In the genomic region with DNA sequence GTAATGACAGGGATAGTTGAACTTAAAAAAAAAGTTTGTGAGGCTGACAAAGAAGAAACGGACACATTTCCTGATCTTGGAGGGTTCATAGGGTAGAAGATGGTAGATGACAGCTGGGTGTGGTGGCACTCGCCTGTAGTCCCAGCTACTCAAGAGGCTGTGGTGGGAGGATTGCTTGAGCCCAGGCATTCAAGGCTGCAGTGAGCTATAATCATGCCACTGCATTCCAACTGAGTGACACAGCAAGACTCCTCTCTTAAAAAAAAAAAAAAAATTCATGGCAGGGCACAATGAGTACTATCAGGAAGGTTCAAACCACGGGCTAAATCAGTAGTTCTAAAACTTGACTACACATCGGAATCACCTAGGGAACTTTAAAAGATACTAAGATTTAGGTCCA, we compare ENCODE assay signal across 1 cellular context.
TF ChIP-seq lines count a peak whose summit lies in the region.

No MANE protein-coding gene starts in this region.

TF ChIP-seq in GM23338, 12 proteins besides CTCF, POLR2A, EP300 and RAD21 (continued from another document):
- TF ChIP-seq, protein P1, sequence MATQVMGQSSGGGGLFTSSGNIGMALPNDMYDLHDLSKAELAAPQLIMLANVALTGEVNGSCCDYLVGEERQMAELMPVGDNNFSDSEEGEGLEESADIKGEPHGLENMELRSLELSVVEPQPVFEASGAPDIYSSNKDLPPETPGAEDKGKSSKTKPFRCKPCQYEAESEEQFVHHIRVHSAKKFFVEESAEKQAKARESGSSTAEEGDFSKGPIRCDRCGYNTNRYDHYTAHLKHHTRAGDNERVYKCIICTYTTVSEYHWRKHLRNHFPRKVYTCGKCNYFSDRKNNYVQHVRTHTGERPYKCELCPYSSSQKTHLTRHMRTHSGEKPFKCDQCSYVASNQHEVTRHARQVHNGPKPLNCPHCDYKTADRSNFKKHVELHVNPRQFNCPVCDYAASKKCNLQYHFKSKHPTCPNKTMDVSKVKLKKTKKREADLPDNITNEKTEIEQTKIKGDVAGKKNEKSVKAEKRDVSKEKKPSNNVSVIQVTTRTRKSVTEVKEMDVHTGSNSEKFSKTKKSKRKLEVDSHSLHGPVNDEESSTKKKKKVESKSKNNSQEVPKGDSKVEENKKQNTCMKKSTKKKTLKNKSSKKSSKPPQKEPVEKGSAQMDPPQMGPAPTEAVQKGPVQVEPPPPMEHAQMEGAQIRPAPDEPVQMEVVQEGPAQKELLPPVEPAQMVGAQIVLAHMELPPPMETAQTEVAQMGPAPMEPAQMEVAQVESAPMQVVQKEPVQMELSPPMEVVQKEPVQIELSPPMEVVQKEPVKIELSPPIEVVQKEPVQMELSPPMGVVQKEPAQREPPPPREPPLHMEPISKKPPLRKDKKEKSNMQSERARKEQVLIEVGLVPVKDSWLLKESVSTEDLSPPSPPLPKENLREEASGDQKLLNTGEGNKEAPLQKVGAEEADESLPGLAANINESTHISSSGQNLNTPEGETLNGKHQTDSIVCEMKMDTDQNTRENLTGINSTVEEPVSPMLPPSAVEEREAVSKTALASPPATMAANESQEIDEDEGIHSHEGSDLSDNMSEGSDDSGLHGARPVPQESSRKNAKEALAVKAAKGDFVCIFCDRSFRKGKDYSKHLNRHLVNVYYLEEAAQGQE (IDR thresholded peaks at IDR 0.05; ENCODE audit: unreplicated experiment) = no peak
- TF ChIP-seq ETS1 (IDR thresholded peaks at IDR 0.05) = no peak
- no peak for TF ChIP-seq EZH2phosphoT487 (IDR thresholded peaks at IDR 0.05; ENCODE audit: unreplicated experiment)
- TF ChIP-seq JUNB (IDR thresholded peaks at IDR 0.05; ENCODE audit: unreplicated experiment) = no peak
- TF ChIP-seq POLR2AphosphoS5 (IDR thresholded peaks at IDR 0.05; ENCODE audit: low read depth) = no peak
- TF ChIP-seq EZH2 (IDR thresholded peaks at IDR 0.05; ENCODE audit: low read depth, unreplicated experiment) = no peak
- TF ChIP-seq ZNF331 (CRISPR knock-in tag; IDR thresholded peaks at IDR 0.05; ENCODE audit: low read depth) = no peak
- no peak for TF ChIP-seq CREB1 (CRISPR knock-in tag; IDR thresholded peaks at IDR 0.05; ENCODE audit: low read depth)
- no peak for TF ChIP-seq STAT1 (IDR thresholded peaks at IDR 0.05; ENCODE audit: unreplicated experiment)
- TF ChIP-seq NANOG (IDR thresholded peaks at IDR 0.05; ENCODE audit: borderline replicate concordance) = no peak
- no peak for TF ChIP-seq ZNF114 (CRISPR knock-in tag; IDR thresholded peaks at IDR 0.05)
